In genomic region chr1:25958475-25958874, GRCh38 we compare ENCODE assay signal across 11 cellular contexts. TPM values are rescaled to one million over a fixed set of nuclear protein-coding genes. Genes with fewer than 3 reads are reported as not detected.
DNase-seq lines count a peak whose midpoint lies in the region; ATAC-seq and TF ChIP-seq lines count a peak whose summit lies in the region.
"Had no signal": no experiment of that assay in that cellular context is flagged by ENCODE, and none has a peak within 500 bp of the region (broad histone marks: within the 10 kb centered on the region; RNA-seq: fewer than 3 reads in every experiment).

No MANE protein-coding gene starts in this region.

- H2AFZ ChIP-seq in neuronal stem cell (ENCODE audit: low read length): no peak overlapping the region

- peak; percentile 94 for DNase-seq in ELR (ENCODE audit: low read depth)
- peak; percentile 12 for DNase-seq in NB4 (ENCODE audit: low read depth)
- DNase-seq in endothelial cell (ENCODE audit: low spot score): no peak
- peak; percentile 89 for DNase-seq in myocyte (ENCODE audit: low read depth)
- DNase-seq in CD14-positive monocyte (ENCODE audit: low spot score): no peak
- DNase-seq in neuronal stem cell (ENCODE audit: low spot score): no peak
- DNase-seq in body of pancreas: no peak
- DNase-seq: esophagus squamous epithelium, nephron progenitor cell had no signal

- no peak overlapping the region for H2BK15ac ChIP-seq in neuronal stem cell (ENCODE audit: low read length)

- H3K27me3 ChIP-seq in neuronal stem cell (ENCODE audit: control insufficient read depth in 3 of 3, insufficient read depth in 3 of 3, low read depth in 1 of 3, low read length in 3 of 3): no peaks in the 10 kb centered on the region
- H3K27me3 ChIP-seq in body of pancreas: no peaks in the 10 kb centered on the region
- H3K27me3 ChIP-seq: esophagus squamous epithelium had no signal

- H3K36me3 ChIP-seq in neuronal stem cell (replicated peaks in 1 of 2; ENCODE audit: control insufficient read depth in 2 of 2, insufficient read depth in 2 of 2, low read length in 2 of 2) (peaks cover 21 to 60% of the 10 kb centered on the region in 2 donors), body of pancreas (replicated peaks in 1 of 2; ENCODE audit: insufficient read depth in 1 of 2, low read depth in 2 of 2) (peaks cover 6 to 7% of the 10 kb centered on the region in 2 donors)

- no peaks in the 10 kb centered on the region for H3K79me1 ChIP-seq in neuronal stem cell (ENCODE audit: low read depth, low read length)

- H2BK120ac ChIP-seq in neuronal stem cell (ENCODE audit: low read depth, low read length): no peak overlapping the region

- no peak overlapping the region for H3K4me3 ChIP-seq in NB4 (ENCODE audit: low read depth, low read length)
- H3K4me3 ChIP-seq in neuronal stem cell (ENCODE audit: low read length in 2 of 2): no peak overlapping the region
- H3K4me3 ChIP-seq in body of pancreas: no peak overlapping the region
- H3K4me3 ChIP-seq: esophagus squamous epithelium, skin epidermis had no signal

- H3K27ac Mint-ChIP-seq in endothelial cell (ENCODE audit: unreplicated experiment): no peak overlapping the region
- H3K27ac Mint-ChIP-seq in CD14-positive monocyte: no peak overlapping the region
- H3K27ac Mint-ChIP-seq: nephron progenitor cell had no signal

- TF ChIP-seq POLR2A in NB4 (IDR thresholded peaks at IDR 0.05; ENCODE audit: extremely low read depth, insufficient read length) (no peak), GM18505 (IDR thresholded peaks at IDR 0.05; ENCODE audit: borderline replicate concordance, extremely low read depth, insufficient read depth, insufficient read length) (no peak), body of pancreas (IDR thresholded peaks at IDR 0.05) (no peak)

- H3K4me1 Mint-ChIP-seq in endothelial cell (ENCODE audit: unreplicated experiment) (peaks cover 12% of the 10 kb centered on the region), CD14-positive monocyte (no peaks in the 10 kb centered on the region)

- peaks cover 2 to 12% of the 10 kb centered on the region in 2 donors for H3K9me3 ChIP-seq in neuronal stem cell (replicated peaks in 1 of 2; ENCODE audit: control insufficient read depth in 2 of 2, insufficient read depth in 1 of 2, low read depth in 1 of 2, low read length in 2 of 2)
- no peaks in the 10 kb centered on the region for H3K9me3 ChIP-seq in body of pancreas

- no peak overlapping the region for H3K4me2 ChIP-seq in neuronal stem cell (ENCODE audit: insufficient read depth, low read length, poor library complexity, severe bottlenecking)

- H4K91ac ChIP-seq in neuronal stem cell (ENCODE audit: low read depth, low read length, poor library complexity): no peak overlapping the region

- H3K27ac ChIP-seq in neuronal stem cell (replicated peaks; ENCODE audit: low read length): no peak overlapping the region
- no peak overlapping the region for H3K27ac ChIP-seq in body of pancreas
- H3K27ac ChIP-seq: esophagus squamous epithelium had no signal

- H3K9me3 Mint-ChIP-seq in endothelial cell (ENCODE audit: unreplicated experiment) (no peaks in the 10 kb centered on the region), CD14-positive monocyte (peaks cover 3 to 8% (median 6%) of the 10 kb centered on the region in 7 donors)

- H3K4me1 ChIP-seq in neuronal stem cell (ENCODE audit: control insufficient read depth in 2 of 2, insufficient read depth in 1 of 2, low read depth in 1 of 2, low read length in 2 of 2): peaks cover 2 to 4% of the 10 kb centered on the region in 2 donors
- no peaks in the 10 kb centered on the region for H3K4me1 ChIP-seq in body of pancreas

- H2BK12ac ChIP-seq in neuronal stem cell (ENCODE audit: low read length): no peak overlapping the region

- H3K27me3 Mint-ChIP-seq in endothelial cell (ENCODE audit: unreplicated experiment): peaks cover 3% of the 10 kb centered on the region
- peaks cover 0 to 2% (median 0%) of the 10 kb centered on the region in 3 donors for H3K27me3 Mint-ChIP-seq in CD14-positive monocyte (ENCODE audit: low read depth in 3 of 3)

- H3K18ac ChIP-seq in neuronal stem cell (ENCODE audit: low read length): no peak overlapping the region

- no peak for ATAC-seq in GM18505 (IDR thresholded peaks at IDR 0.05; ENCODE audit: unreplicated experiment)
- no peak for ATAC-seq in body of pancreas

- H4K8ac ChIP-seq in neuronal stem cell (ENCODE audit: low read depth, low read length): no peak overlapping the region

- H3K9ac ChIP-seq in neuronal stem cell (ENCODE audit: low read depth, low read length, poor library complexity): no peak overlapping the region

- no peak overlapping the region for H2BK5ac ChIP-seq in neuronal stem cell (ENCODE audit: low read length)

- peak overlapping the region; percentile 69 for H3K4me3 Mint-ChIP-seq in endothelial cell (ENCODE audit: unreplicated experiment)
- H3K4me3 Mint-ChIP-seq in CD14-positive monocyte: no peak overlapping the region
- H3K4me3 Mint-ChIP-seq: nephron progenitor cell had no signal

- WGBS in neuronal stem cell (ENCODE audit: extremely low coverage in 2 of 2, insufficient read length in 2 of 2, insufficient replicate concordance in 1 of 2), 2 donors: no CpG with 5 or more reads among the region's 6 CpGs
- WGBS in body of pancreas, 2 donors: 92 to 97% methylated on average over 5 to 6 of the region's 6 CpGs

- H2AK5ac ChIP-seq in neuronal stem cell (ENCODE audit: low read depth, low read length): no peak overlapping the region

- no peak overlapping the region for H3K14ac ChIP-seq in neuronal stem cell (ENCODE audit: low read length)

- intact Hi-C loops in CD14-positive monocyte (cut with micrococcal nuclease) (no loop called here), body of pancreas (cut with DNase I) (no loop called here)

- H3K4ac ChIP-seq in neuronal stem cell (ENCODE audit: low read length): no peak overlapping the region

- no peak overlapping the region for H3K23ac ChIP-seq in neuronal stem cell (ENCODE audit: low read depth, low read length, poor library complexity)

- H3K36me3 Mint-ChIP-seq in endothelial cell (ENCODE audit: low read depth, unreplicated experiment): peaks cover 58% of the 10 kb centered on the region
- H3K36me3 Mint-ChIP-seq in CD14-positive monocyte: peaks cover 51 to 58% of the 10 kb centered on the region in 2 donors

- TF ChIP-seq CTCF in NB4 (IDR thresholded peaks at IDR 0.05; ENCODE audit: low read depth, low read length) (no peak), endothelial cell (IDR thresholded peaks at IDR 0.05; ENCODE audit: unreplicated experiment) (no peak), CD14-positive monocyte (IDR thresholded peaks at IDR 0.05) (no peak), body of pancreas (IDR thresholded peaks at IDR 0.05) (no peak)

RNA-seq across cellular contexts. Expression of gene PAFAH2, which starts 39.4 kb away (rescaled TPM):
- total RNA-seq in endothelial cell (ENCODE audit: unreplicated experiment) (13.4 TPM), myocyte (18.0 and 45.2 TPM in 2 replicates), body of pancreas (10 to 100 TPM; 14.8 to 46.4 TPM)
- 19.3 TPM for polyA plus RNA-seq in myocyte (2012)
- polyA plus RNA-seq in CD14-positive monocyte: 1 to 10 TPM; 6.4 to 9.2 TPM
- polyA plus RNA-seq in neuronal stem cell (2013, experiment 1 of 2): 6.6 TPM
- 7.3 TPM for polyA plus RNA-seq in neuronal stem cell (2013, experiment 2 of 2)

RNA-seq across cellular contexts. Expression of gene STMN1, which starts 52.3 kb away (rescaled TPM):
- total RNA-seq in endothelial cell (ENCODE audit: unreplicated experiment) (972 TPM), myocyte (138 and 179 TPM in 2 replicates), body of pancreas (10 to 100 TPM in 1 of 2 donors, 1 to 10 TPM in 1; 6.3 to 11.4 TPM)
- polyA plus RNA-seq in myocyte (2012): 373 TPM
- polyA plus RNA-seq in CD14-positive monocyte: 1 to 10 TPM; 3.5 to 8.1 TPM
- polyA plus RNA-seq in neuronal stem cell (2013, experiment 1 of 2): 714 TPM
- polyA plus RNA-seq in neuronal stem cell (2013, experiment 2 of 2): 708 TPM

Comparison
In these comparisons a context has a peak if more than half of its experiments do, and no peak if none do; other contexts are left out.
1. DNase-seq: peak in ELR (single experiment), NB4 (single experiment) and myocyte (single experiment); none in endothelial cell (single experiment), CD14-positive monocyte (single experiment), neuronal stem cell (single experiment) and body of pancreas (0 of 4).
2. RNA of gene STMN1, which starts 52.3 kb away (total RNA-seq): 972 TPM in endothelial cell (single experiment) and 138 to 179 TPM in myocyte; 6.3 to 11.4 TPM in body of pancreas; every median in the first group is over 10 times any median in the second.